In genomic region chr13:108925070-108925469, GRCh38 we compare ENCODE assay signal across 6 cellular contexts.
"Had no signal": no experiment of that assay in that cellular context is flagged by ENCODE, and none has a peak within 500 bp of the region (broad histone marks: within the 10 kb centered on the region; RNA-seq: fewer than 3 reads in every experiment).

No MANE protein-coding gene starts in this region.

- H3K4me3 Mint-ChIP-seq: GM23338, H9 had no signal

- H3K4me2 ChIP-seq: GM23338 had no signal

- DNase-seq: H9, HCEC 1CT, KG1 had no signal

- H3K27ac Mint-ChIP-seq: GM23338, H9 had no signal

- H3K4me1 Mint-ChIP-seq: GM23338 had no signal

- ATAC-seq: GM23338, HepG2, K562 had no signal

- H3K4me3 ChIP-seq: GM23338, K562 had no signal

- H2AFZ ChIP-seq: GM23338 had no signal

- H3K9me3 Mint-ChIP-seq: GM23338, H9 had no signal
